Comparison of ENCODE assay signal across 9 cellular contexts in genomic region chr17:78862073-78863023, GRCh38. TPM values are rescaled to one million over a fixed set of nuclear protein-coding genes. Genes with fewer than 3 reads are reported as not detected.
DNase-seq lines count a peak whose midpoint lies in the region; ATAC-seq, FAIRE-seq and TF ChIP-seq lines count a peak whose summit lies in the region.
"Had no signal": no experiment of that assay in that cellular context is flagged by ENCODE, and none has a peak within 500 bp of the region (broad histone marks: within the 10 kb centered on the region; RNA-seq: fewer than 3 reads in every experiment).

No MANE protein-coding gene starts in this region.

- no peaks in the 10 kb centered on the region for H3K36me3 Mint-ChIP-seq in CD4-positive, CD25-positive, alpha-beta regulatory T cell
- no peaks in the 10 kb centered on the region; the same call in 2 of the 3 replicates for H3K36me3 Mint-ChIP-seq in GM23338 (ENCODE audit: low read depth)

- peaks cover 0 to 5% (median 3%) of the 10 kb centered on the region in 4 donors for H3K4me1 Mint-ChIP-seq in CD4-positive, CD25-positive, alpha-beta regulatory T cell
- H3K4me1 Mint-ChIP-seq in GM23338, result peaks cover 4% of the 10 kb centered on the region; the same call in 2 of the 3 replicates

- intact Hi-C loops in esophagus muscularis mucosa (cut with DNase I), result no loop called here
- intact Hi-C loops in ovary (cut with DNase I), result loop anchor here in 2 of 4 donors (5.0 to 10.0 kb wide), 2 partner anchors 35 to 72 kb away; no protein-coding TSS in a partner anchor

- no peak for DNase-seq in CD4-positive, CD25-positive, alpha-beta regulatory T cell
- DNase-seq in RCC 7860 (ENCODE audit: low spot score), result peak; percentile 94
- DNase-seq in esophagus muscularis mucosa (ENCODE audit: extremely low spot score), result peak; percentile 97
- DNase-seq in ovary, result peak; percentile 78 to 92 (median 81)
- no peak for DNase-seq in GM23338 (ENCODE audit: low spot score)
- DNase-seq in GM19239 (ENCODE audit: insufficient read length, low spot score), result no peak
- no peak for DNase-seq in D341Med (ENCODE audit: low spot score)
- no peak for DNase-seq in activated CD4-positive, CD25-positive, alpha-beta regulatory T cell treated with anti-CD3 and anti-CD28 coated beads, Interleukin-2, amount 50 U/mL, for 72 hours

- H3K27me3 Mint-ChIP-seq in CD4-positive, CD25-positive, alpha-beta regulatory T cell, result peaks cover 15% of the 10 kb centered on the region
- H3K27me3 Mint-ChIP-seq in GM23338 (ENCODE audit: insufficient read depth, low read depth, poor library complexity), result peaks cover 7% of the 10 kb centered on the region

- H3K4me3 ChIP-seq in CD4-positive, CD25-positive, alpha-beta regulatory T cell (ENCODE audit: low read depth, low read length), result no peak overlapping the region
- no peak overlapping the region for H3K4me3 ChIP-seq in esophagus muscularis mucosa
- H3K4me3 ChIP-seq in ovary, result no peak overlapping the region
- H3K4me3 ChIP-seq in GM23338, result no peak overlapping the region
- H3K4me3 ChIP-seq: GM12878 had no signal

- H3K9me2 ChIP-seq in GM23338 (ENCODE audit: insufficient read depth), result no peaks in the 10 kb centered on the region

- no peaks in the 10 kb centered on the region for H3K79me2 ChIP-seq in GM23338 (replicated peaks; ENCODE audit: insufficient read depth)

- no peak overlapping the region for H3K4me2 ChIP-seq in GM23338

- no peaks in the 10 kb centered on the region for H3K27me3 ChIP-seq in CD4-positive, CD25-positive, alpha-beta regulatory T cell (ENCODE audit: control insufficient read depth, insufficient read depth, low read length)
- no peaks in the 10 kb centered on the region for H3K27me3 ChIP-seq in esophagus muscularis mucosa
- H3K27me3 ChIP-seq in ovary, result no peaks in the 10 kb centered on the region
- H3K27me3 ChIP-seq in GM23338 (ENCODE audit: insufficient read depth), result no peaks in the 10 kb centered on the region

- no peak overlapping the region for H3K27ac ChIP-seq in CD4-positive, CD25-positive, alpha-beta regulatory T cell (ENCODE audit: insufficient read depth, low read length, poor library complexity, severe bottlenecking)
- peak overlapping the region; percentile 80 to 87 (median 82) for H3K27ac ChIP-seq in esophagus muscularis mucosa (replicated peaks in 1 of 4)
- H3K27ac ChIP-seq in ovary, result peak overlapping the region; percentile 68 to 79
- H3K27ac ChIP-seq in GM23338 (ENCODE audit: low read depth), result no peak overlapping the region

- no peak overlapping the region for H3K27ac Mint-ChIP-seq in CD4-positive, CD25-positive, alpha-beta regulatory T cell
- no peak overlapping the region for H3K27ac Mint-ChIP-seq in GM23338

- no peaks in the 10 kb centered on the region for H3K9me3 ChIP-seq in CD4-positive, CD25-positive, alpha-beta regulatory T cell (ENCODE audit: control insufficient read depth in 2 of 2, low read length in 2 of 2)
- H3K9me3 ChIP-seq in esophagus muscularis mucosa, result no peaks in the 10 kb centered on the region
- H3K9me3 ChIP-seq in ovary, result no peaks in the 10 kb centered on the region

- TF ChIP-seq EP300 in esophagus muscularis mucosa (IDR thresholded peaks at IDR 0.05), result no peak
- peak; percentile 23 for TF ChIP-seq EP300 in ovary (IDR thresholded peaks at IDR 0.05)

- H3K4me1 ChIP-seq in CD4-positive, CD25-positive, alpha-beta regulatory T cell (ENCODE audit: control insufficient read depth, insufficient read depth, low read length, poor library complexity, severe bottlenecking), result no peaks in the 10 kb centered on the region
- H3K4me1 ChIP-seq in esophagus muscularis mucosa (peaks cover 16 to 46% (median 42%) of the 10 kb centered on the region in 4 donors), ovary (ENCODE audit: insufficient read depth) (peaks cover 9% of the 10 kb centered on the region), GM23338 (ENCODE audit: insufficient read depth) (no peaks in the 10 kb centered on the region)

- TF ChIP-seq POLR2A in esophagus muscularis mucosa (IDR thresholded peaks at IDR 0.05; ENCODE audit: low read depth), result peak; percentile 13
- TF ChIP-seq POLR2A in ovary (IDR thresholded peaks at IDR 0.05), result no peak

- no peaks in the 10 kb centered on the region; the same call in 1 of the 2 replicates for H3F3A ChIP-seq in GM23338 (replicated peaks; ENCODE audit: low read depth)

- FAIRE-seq in RCC 7860 (lab: Jason Lieb, UNC) (peak; percentile 90), GM19239 (lab: Jason Lieb, UNC) (no peak)
- FAIRE-seq: GM12878 had no signal

- WGBS in esophagus muscularis mucosa, result 47% methylated on average over 16 of the region's 17 CpGs
- 45 to 53% (median 47%) methylated on average over 17 of the region's 17 CpGs for WGBS in ovary, 3 donors

- H3K4me3 Mint-ChIP-seq in CD4-positive, CD25-positive, alpha-beta regulatory T cell, result no peak overlapping the region
- H3K4me3 Mint-ChIP-seq in GM23338, result no peak overlapping the region

- TF ChIP-seq CTCF in esophagus muscularis mucosa (IDR thresholded peaks at IDR 0.05), result no peak
- TF ChIP-seq CTCF in ovary (IDR thresholded peaks at IDR 0.05), result no peak
- no peak for TF ChIP-seq CTCF in GM23338 (conservative IDR thresholded peaks at IDR 0.05; ENCODE audit: low read depth in 2 of 2)

- H3K36me3 ChIP-seq in CD4-positive, CD25-positive, alpha-beta regulatory T cell (ENCODE audit: control insufficient read depth, insufficient read depth, low read length), result no peaks in the 10 kb centered on the region
- H3K36me3 ChIP-seq in esophagus muscularis mucosa (peaks cover 1 to 46% (median 25%) of the 10 kb centered on the region in 4 donors), ovary (no peaks in the 10 kb centered on the region), GM23338 (ENCODE audit: insufficient read depth) (no peaks in the 10 kb centered on the region)

- ATAC-seq in CD4-positive, CD25-positive, alpha-beta regulatory T cell (ENCODE audit: low read depth in 2 of 2), result peak; percentile 38 to 39
- ATAC-seq in GM23338, result no peak
- ATAC-seq: GM12878 had no signal

- H4K20me1 ChIP-seq in GM23338 (replicated peaks; ENCODE audit: insufficient read depth), result no peaks in the 10 kb centered on the region

- H2AFZ ChIP-seq in GM23338, result no peak overlapping the region

- no peaks in the 10 kb centered on the region for H3K9me3 Mint-ChIP-seq in CD4-positive, CD25-positive, alpha-beta regulatory T cell
- H3K9me3 Mint-ChIP-seq in GM23338, result no peaks in the 10 kb centered on the region

TF ChIP-seq in GM23338, 12 proteins besides CTCF, POLR2A, EP300 and RAD21:
- TF ChIP-seq CREB1 (CRISPR knock-in tag; IDR thresholded peaks at IDR 0.05; ENCODE audit: low read depth) (no peak), EZH2phosphoT487 (IDR thresholded peaks at IDR 0.05; ENCODE audit: unreplicated experiment) (no peak), ZNF331 (CRISPR knock-in tag; IDR thresholded peaks at IDR 0.05; ENCODE audit: low read depth) (no peak)
TF ChIP-seq in GM23338: peak in this region for 0.

RNA-seq across cellular contexts. Expression of gene USP36, which starts 21.7 kb away (rescaled TPM):
- total RNA-seq in CD4-positive, CD25-positive, alpha-beta regulatory T cell, result 407 TPM
- 10 to 100 TPM; 19.6 to 22.2 (median 21.2) TPM for polyA plus RNA-seq in CD4-positive, CD25-positive, alpha-beta regulatory T cell
- total RNA-seq in esophagus muscularis mucosa, result 10 to 100 TPM; 23.3 to 44.7 (median 32.2) TPM
- 100 to 1,000 TPM in 2 of 7 donors, 10 to 100 TPM in 5; 56.0 to 127 (median 69.2) TPM for total RNA-seq in ovary
- 10 to 100 TPM; 38.7 to 59.1 TPM for polyA plus RNA-seq in ovary
- total RNA-seq in GM23338 (2014; rRNA removed; shearing (Covaris generic)), result 55.5 and 58.7 TPM in 2 replicates
- 36.2 and 38.1 TPM in 2 replicates for polyA plus RNA-seq in GM23338 (2016; fragmentation: Nextera tagmentation; extraction: Ambion mirVana)

RNA-seq across cellular contexts. Expression of gene CEP295NL, which starts 40.7 kb away (rescaled TPM):
- 1.6 TPM for total RNA-seq in CD4-positive, CD25-positive, alpha-beta regulatory T cell
- under 1 TPM in 2 of 4 donors, not detected in 2; 0.25 to 0.78 TPM for polyA plus RNA-seq in CD4-positive, CD25-positive, alpha-beta regulatory T cell
- 1 to 10 TPM in 3 of 4 donors, under 1 TPM in 1; 0.78 to 6.6 (median 2.3) TPM for total RNA-seq in esophagus muscularis mucosa
- 1 to 10 TPM; 1.7 to 8.0 (median 4.5) TPM for total RNA-seq in ovary
- 1 to 10 TPM in 1 of 2 donors, under 1 TPM in 1; 0.25 to 1.0 TPM for polyA plus RNA-seq in ovary
- 0.62 and 0.69 TPM in 2 replicates for total RNA-seq in GM23338 (2014; rRNA removed; shearing (Covaris generic))
- polyA plus RNA-seq in GM23338 (2016; fragmentation: Nextera tagmentation; extraction: Ambion mirVana), result 0.31 TPM in 1 of 2 replicates, not detected in the other
- total RNA-seq: GM12878 had no signal
- polyA plus RNA-seq: GM12878 had no signal

Comparison
In these comparisons a context has a peak if more than half of its experiments do, and no peak if none do; other contexts are left out.
1. DNase-seq: peak in RCC 7860 (single experiment), esophagus muscularis mucosa (single experiment) and ovary (5 of 5); none in CD4-positive, CD25-positive, alpha-beta regulatory T cell (0 of 3), GM23338 (single experiment), GM19239 (single experiment), D341Med (single experiment) and activated CD4-positive, CD25-positive, alpha-beta regulatory T cell treated with anti-CD3 and anti-CD28 coated beads, Interleukin-2, amount 50 U/mL, for 72 hours (single experiment).
2. H3K27ac ChIP-seq: peak in esophagus muscularis mucosa (4 of 4) and ovary (2 of 2); none in CD4-positive, CD25-positive, alpha-beta regulatory T cell (single experiment) and GM23338 (single experiment).